27 cellular contexts compared by ENCODE assay signal in the genomic region with DNA sequence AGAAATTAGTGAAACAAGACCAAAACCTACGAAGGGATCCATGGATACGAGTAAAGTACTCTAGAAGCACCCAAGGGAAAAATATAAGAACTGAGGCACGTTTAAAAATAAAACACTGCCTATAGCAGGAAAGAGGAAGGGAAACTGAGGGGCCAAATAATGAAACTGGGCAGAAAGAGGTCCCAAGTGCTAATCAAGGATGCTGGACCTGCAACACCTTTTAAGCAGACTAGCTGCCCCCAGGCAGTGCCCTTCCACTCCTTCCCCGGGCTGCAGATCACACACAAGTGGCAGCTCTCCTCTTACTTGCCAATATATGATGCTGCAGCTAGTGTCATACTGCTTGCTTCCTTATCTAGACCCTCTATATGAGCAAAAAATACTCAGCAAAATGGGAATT. TPM values are rescaled to one million over a fixed set of nuclear protein-coding genes. Genes with fewer than 3 reads are reported as not detected.
DNase-seq lines count a peak whose midpoint lies in the region; ATAC-seq, FAIRE-seq and TF ChIP-seq lines count a peak whose summit lies in the region.
"Had no signal": no experiment of that assay in that cellular context is flagged by ENCODE, and none has a peak within 500 bp of the region (broad histone marks: within the 10 kb centered on the region; RNA-seq: fewer than 3 reads in every experiment).

No MANE protein-coding gene starts in this region.

- no peaks in the 10 kb centered on the region for H3K9me3 Mint-ChIP-seq in stimulated activated naive B cell treated with anti-CD40 and anti-IgM and Interleukin-4, amounts not matched to agents 10 μg/mL and 1 μg/mL and 100 μg/mL, for 72 hours
- H3K9me3 Mint-ChIP-seq: CD4-positive, CD25-positive, alpha-beta regulatory T cell; IgD-negative memory B cell had no signal

- H4K20me1 ChIP-seq in DOHH2 (ENCODE audit: control insufficient read depth, insufficient read depth, low read depth, low read length): no peaks in the 10 kb centered on the region
- no peaks in the 10 kb centered on the region for H4K20me1 ChIP-seq in Loucy (ENCODE audit: insufficient read depth, low read length, poor library complexity, severe bottlenecking)

- H3K27ac ChIP-seq in DOHH2 (ENCODE audit: low read depth, low read length) (no peak overlapping the region), epithelial cell of prostate (peak overlapping the region; percentile 41), colonic mucosa (no peak overlapping the region)
- H3K27ac ChIP-seq: RWPE1 had no signal

- DNase-seq in epithelial cell of prostate (ENCODE audit: low read depth, low spot score) (no peak), colonic mucosa (no peak), GM19239 (ENCODE audit: insufficient read length, low spot score) (no peak), globus pallidus (ENCODE audit: low spot score) (no peak)
- DNase-seq in stimulated activated naive B cell treated with anti-CD40 and anti-IgM and Interleukin-4, amounts not matched to agents 10 μg/mL and 1 μg/mL and 100 μg/mL, for 72 hours: no peak
- DNase-seq: BE2C; CD4-positive, CD25-positive, alpha-beta regulatory T cell; COR-L47; DMS 273 treated with DMSO at 0.1 percent for 48 hours; DND-41; GDM1; Kasumi-1; MM.1S; NCI-H1092 treated with DMSO at 0.1 percent for 48 hours; NCI-H146; NCI-H2081; NCI-H446 treated with DMSO at 0.1 percent for 48 hours; NCI-H69; NK-92 treated with Interleukin-12 subunit alpha and Interleukin-12 subunit beta, amount 100 ng/mL, for 24 hours; PC-3; SIG-M5 had no signal

- no peaks in the 10 kb centered on the region for H3K79me2 ChIP-seq in DOHH2 (ENCODE audit: control insufficient read depth, low read length)
- H3K79me2 ChIP-seq in Loucy (ENCODE audit: insufficient read depth, low read length): no peaks in the 10 kb centered on the region

- no peak for FAIRE-seq in GM19239 (lab: Jason Lieb, UNC)
- FAIRE-seq: A204.1 had no signal

- H3K4me3 ChIP-seq in DOHH2 (ENCODE audit: low read length) (no peak overlapping the region), Loucy (ENCODE audit: low read length, poor library complexity, severe bottlenecking) (no peak overlapping the region), colonic mucosa (no peak overlapping the region)

- 0 out of 2 replicates have a peak overlapping the region, but pooled peaks have one; percentile 5 for H3K4me2 ChIP-seq in DOHH2 (ENCODE audit: low read length)
- H3K4me2 ChIP-seq in Loucy (ENCODE audit: low read depth, low read length, poor library complexity, severe bottlenecking): no peak overlapping the region

- H3K27me3 ChIP-seq in DOHH2 (ENCODE audit: control insufficient read depth, low read length) (peaks cover 46% of the 10 kb centered on the region), Loucy (ENCODE audit: insufficient read depth, low read length, poor library complexity, severe bottlenecking) (no peaks in the 10 kb centered on the region), colonic mucosa (no peaks in the 10 kb centered on the region)
- H3K27me3 ChIP-seq: BE2C had no signal

- no peaks in the 10 kb centered on the region for H3K36me3 Mint-ChIP-seq in stimulated activated naive B cell treated with anti-CD40 and anti-IgM and Interleukin-4, amounts not matched to agents 10 μg/mL and 1 μg/mL and 100 μg/mL, for 72 hours
- H3K36me3 Mint-ChIP-seq: CD4-positive, CD25-positive, alpha-beta regulatory T cell; IgD-negative memory B cell had no signal

- H3F3A ChIP-seq in DOHH2 (ENCODE audit: control insufficient read depth, insufficient read depth): no peaks in the 10 kb centered on the region
- no peaks in the 10 kb centered on the region for H3F3A ChIP-seq in Loucy (ENCODE audit: low read depth)

- peaks cover 35 to 55% of the 10 kb centered on the region in 2 donors for H3K27me3 Mint-ChIP-seq in stimulated activated naive B cell treated with anti-CD40 and anti-IgM and Interleukin-4, amounts not matched to agents 10 μg/mL and 1 μg/mL and 100 μg/mL, for 72 hours
- H3K27me3 Mint-ChIP-seq: IgD-negative memory B cell had no signal

- H3K36me3 ChIP-seq in DOHH2 (ENCODE audit: control insufficient read depth, low read length) (no peaks in the 10 kb centered on the region), Loucy (ENCODE audit: insufficient read depth, low read length) (no peaks in the 10 kb centered on the region), colonic mucosa (no peaks in the 10 kb centered on the region)
- H3K36me3 ChIP-seq: BE2C had no signal

- peaks cover 14 to 15% of the 10 kb centered on the region in 2 donors for H3K4me1 Mint-ChIP-seq in stimulated activated naive B cell treated with anti-CD40 and anti-IgM and Interleukin-4, amounts not matched to agents 10 μg/mL and 1 μg/mL and 100 μg/mL, for 72 hours
- H3K4me1 Mint-ChIP-seq: CD4-positive, CD25-positive, alpha-beta regulatory T cell had no signal

- H3K4me3 Mint-ChIP-seq in stimulated activated naive B cell treated with anti-CD40 and anti-IgM and Interleukin-4, amounts not matched to agents 10 μg/mL and 1 μg/mL and 100 μg/mL, for 72 hours: no peak overlapping the region
- H3K4me3 Mint-ChIP-seq: CD4-positive, CD25-positive, alpha-beta regulatory T cell; IgD-negative memory B cell had no signal

- ATAC-seq in stimulated activated naive B cell treated with anti-CD40 and anti-IgM and Interleukin-4, amounts not matched to agents 10 μg/mL and 1 μg/mL and 100 μg/mL, for 72 hours (replicated peaks): peak; percentile 34 to 48
- ATAC-seq: SK-N-SH treated with all-trans-retinoic acid at 6 μM for 48 hours had no signal

- H3K9ac ChIP-seq in Loucy (ENCODE audit: low read depth, low read length, poor library complexity, severe bottlenecking): no peak overlapping the region
- H3K9ac ChIP-seq in colonic mucosa (ENCODE audit: low read depth in 2 of 2, low read length in 2 of 2): no peak overlapping the region

- no peaks in the 10 kb centered on the region for H3K9me2 ChIP-seq in DOHH2 (replicated peaks; ENCODE audit: control insufficient read depth, low read length)
- H3K9me2 ChIP-seq in Loucy (replicated peaks; ENCODE audit: low read depth, low read length): no peaks in the 10 kb centered on the region

- intact Hi-C loops in colonic mucosa (cut with DNase I): no loop called here

- H3K4me1 ChIP-seq in DOHH2 (ENCODE audit: control insufficient read depth, low read length): peaks cover 10% of the 10 kb centered on the region
- H3K4me1 ChIP-seq in Loucy (ENCODE audit: insufficient read depth, low read length, poor library complexity, severe bottlenecking): no peaks in the 10 kb centered on the region
- no peaks in the 10 kb centered on the region for H3K4me1 ChIP-seq in colonic mucosa
- H3K4me1 ChIP-seq: BE2C had no signal

- peak overlapping the region; percentile 42; the same call in 1 of the 2 replicates for H2AFZ ChIP-seq in Loucy (ENCODE audit: low read length)

- H3K27ac Mint-ChIP-seq in stimulated activated naive B cell treated with anti-CD40 and anti-IgM and Interleukin-4, amounts not matched to agents 10 μg/mL and 1 μg/mL and 100 μg/mL, for 72 hours: no peak overlapping the region
- H3K27ac Mint-ChIP-seq: CD4-positive, CD25-positive, alpha-beta regulatory T cell; IgD-negative memory B cell had no signal

- H3K9me3 ChIP-seq in DOHH2 (ENCODE audit: control insufficient read depth, insufficient read depth, low read length) (no peaks in the 10 kb centered on the region), Loucy (ENCODE audit: insufficient read depth, low read depth, low read length) (no peaks in the 10 kb centered on the region), colonic mucosa (no peaks in the 10 kb centered on the region)
- H3K9me3 ChIP-seq: BE2C had no signal

- TF ChIP-seq CTCF in DOHH2 (IDR thresholded peaks at IDR 0.05; ENCODE audit: low read depth, low read length, poor library complexity, severe bottlenecking) (no peak), Loucy (conservative IDR thresholded peaks at IDR 0.05; ENCODE audit: low read length) (no peak), colonic mucosa (IDR thresholded peaks at IDR 0.05) (no peak)

RNA-seq across cellular contexts. Expression of a gene that starts 7.6 kb away (rescaled TPM):
- total RNA-seq in colonic mucosa: 10 to 100 TPM; 33.7 to 38.7 TPM

RNA-seq across cellular contexts. Expression of a gene that starts 49.4 kb away (rescaled TPM):
- total RNA-seq in colonic mucosa: 10 to 100 TPM; 30.3 to 30.6 TPM
